ENCODE assay signal across 27 cellular contexts in the genomic region with DNA sequence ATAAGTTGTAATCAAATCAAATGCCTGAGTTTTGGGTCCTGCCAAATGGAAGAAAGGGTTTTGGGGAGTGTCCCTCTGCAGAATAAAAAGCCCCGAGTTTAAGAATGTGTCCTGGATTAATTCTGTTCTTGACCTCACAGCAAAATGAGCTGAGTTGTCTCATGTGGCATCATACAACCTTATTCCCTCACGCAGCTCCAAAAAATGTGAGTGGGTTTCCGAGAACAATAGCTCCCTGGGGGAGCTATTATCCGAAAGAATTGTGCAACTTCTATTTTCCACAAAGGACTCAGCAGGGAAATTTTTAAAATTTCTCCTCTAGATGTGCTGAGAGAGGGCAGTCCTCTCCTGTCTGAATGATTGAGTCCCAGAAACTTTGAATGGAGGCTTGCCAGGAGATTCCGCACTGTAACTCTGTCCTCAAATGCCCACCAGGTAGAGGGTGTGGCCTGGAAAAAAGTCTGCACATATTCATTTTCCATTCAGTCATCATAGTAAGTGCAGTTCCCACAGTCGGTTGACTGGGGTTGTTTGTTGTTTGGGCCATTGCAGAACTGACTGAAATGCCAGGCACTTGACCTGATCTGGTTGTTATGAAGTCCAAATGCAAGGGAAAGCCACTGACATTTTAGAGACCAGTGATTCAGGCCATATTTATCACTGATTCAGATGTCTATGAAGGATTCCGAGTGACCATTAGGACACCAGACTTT.
"Had no signal": no experiment of that assay in that cellular context is flagged by ENCODE, and none has a peak within 500 bp of the region (broad histone marks: within the 10 kb centered on the region; RNA-seq: fewer than 3 reads in every experiment).

No MANE protein-coding gene starts in this region.

- DNase-seq: activated CD4-positive, alpha-beta memory T cell treated with anti-CD3 and anti-CD28 coated beads, Interleukin-2, amount 10 ng/mL, durations not matched to agents 7 days and 5 days; activated CD4-positive, alpha-beta T cell treated with anti-CD3 and anti-CD28 coated beads, Interleukin-2, amount 10 ng/mL, durations not matched to agents 7 days and 5 days; activated CD4-positive, CD25-positive, alpha-beta regulatory T cell treated with anti-CD3 and anti-CD28 coated beads, Interleukin-2, amount 50 U/mL, for 72 hours; activated gamma-delta T cell treated with Interleukin-2 at 50 U/mL for 16 hours; activated naive CD4-positive, alpha-beta T cell treated with anti-CD3 and anti-CD28 coated beads, Interleukin-2, amount 50 U/mL, for 16 hours; activated naive CD8-positive, alpha-beta T cell treated with anti-CD3 and anti-CD28 coated beads, Interleukin-2, amount 50 U/mL, for 24 hours; activated T-cell treated with anti-CD3 and anti-CD28 coated beads, Interleukin-2, amount 50 U/mL, for 4 hours; body of pancreas; cerebellar nuclear complex; colonic mucosa; effector memory CD4-positive, alpha-beta T cell; erythroblast; foreskin keratinocyte; heart right ventricle; left lung; lower lobe of right lung; mucosa of descending colon; pancreas; psoas muscle; stimulated activated CD4-positive, alpha-beta T cell treated with anti-CD3 and anti-CD28 coated beads, Interleukin-2, amount 100 ng/mL, for 48 hours; stimulated activated naive CD4-positive, alpha-beta T cell treated with Interleukin-2 at 50 U/mL for 16 hours; T-helper 2 cell; transverse colon had no signal

- H3K4me3 ChIP-seq: body of pancreas, cardiac muscle cell, colonic mucosa, heart right ventricle, left lung, lower lobe of right lung, mucosa of descending colon, pancreas, psoas muscle, transverse colon had no signal

- H3K4me1 ChIP-seq: body of pancreas, colonic mucosa, foreskin keratinocyte, heart right ventricle, left lung, lower lobe of right lung, pancreas, psoas muscle, transverse colon had no signal

- H3K36me3 ChIP-seq: cardiac muscle cell, colonic mucosa, heart right ventricle, left lung, lower lobe of right lung, neutrophil, pancreas, transverse colon had no signal

- H3K9me3 ChIP-seq: body of pancreas, colonic mucosa, left lung, lower lobe of right lung, mucosa of descending colon, neutrophil, pancreas, psoas muscle, transverse colon had no signal

- ATAC-seq: activated naive CD8-positive, alpha-beta T cell treated with anti-CD3 and anti-CD28 coated beads, Interleukin-2, amount 50 U/mL, for 24 hours; activated T-cell treated with anti-CD3 and anti-CD28 coated beads, Interleukin-2, amount 50 U/mL, for 4 hours; activated T-helper 17 cell treated with anti-CD3 and anti-CD28 coated beads, Interleukin-2, amount 50 U/mL, for 72 hours; body of pancreas; foreskin keratinocyte; left lung; lower lobe of right lung; mucosa of descending colon; natural killer cell treated with Interleukin-12 subunit alpha and Interleukin-12 subunit beta and Interleukin-15 and Interleukin-18, amount 100 ng/mL, for 72 hours; psoas muscle had no signal

- H3K27me3 ChIP-seq: body of pancreas, cardiac muscle cell, colonic mucosa, left lung, pancreas had no signal

- H3K27ac ChIP-seq: body of pancreas, cardiac muscle cell, colonic mucosa, foreskin keratinocyte, heart right ventricle, left lung, lower lobe of right lung, neutrophil, pancreas, psoas muscle, transverse colon had no signal
